9 cellular contexts compared by ENCODE assay signal in the genomic region with DNA sequence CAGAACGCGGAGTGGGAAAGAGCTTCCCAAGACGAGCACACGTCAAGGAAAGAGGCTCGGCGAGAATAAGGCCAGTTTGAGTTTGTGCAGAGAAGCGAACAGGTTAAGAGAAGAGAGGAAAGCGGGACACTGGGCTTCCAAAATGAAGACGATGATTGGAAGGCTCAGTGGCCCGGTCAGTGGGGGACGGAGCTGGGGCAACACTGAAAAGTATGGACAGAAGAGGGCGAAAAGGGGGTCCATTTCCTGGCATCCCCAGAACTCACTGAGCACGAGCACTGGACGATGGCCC. TPM values are rescaled to one million over a fixed set of nuclear protein-coding genes. Genes with fewer than 3 reads are reported as not detected.
A peak's percentile ranks its signal among the peaks of the same experiment; 100 is the strongest.
DNase-seq lines count a peak whose midpoint lies in the region; ATAC-seq and TF ChIP-seq lines count a peak whose summit lies in the region.
"Had no signal": no experiment of that assay in that cellular context is flagged by ENCODE, and none has a peak within 500 bp of the region (broad histone marks: within the 10 kb centered on the region; RNA-seq: fewer than 3 reads in every experiment).

No MANE protein-coding gene starts in this region.

- no peaks in the 10 kb centered on the region for H3K27me3 ChIP-seq in DND-41 (ENCODE audit: insufficient read depth, low read length, poor library complexity)
- no peaks in the 10 kb centered on the region for H3K27me3 ChIP-seq in Karpas-422 (ENCODE audit: low read length)
- no peaks in the 10 kb centered on the region for H3K27me3 ChIP-seq in muscle layer of colon (ENCODE audit: control insufficient read depth in 1 of 2, insufficient read depth in 2 of 2, low read length in 2 of 2)

- no peak for TF ChIP-seq CTCF in DND-41 (IDR thresholded peaks at IDR 0.05; ENCODE audit: borderline replicate concordance, extremely low read depth, low read length, poor library complexity, severe bottlenecking)
- TF ChIP-seq CTCF in chondrocyte (IDR thresholded peaks at IDR 0.05) = peak; percentile 48

- no peaks in the 10 kb centered on the region for H3K9me3 Mint-ChIP-seq in chondrocyte (ENCODE audit: low read depth)

- H3K27ac Mint-ChIP-seq in chondrocyte (ENCODE audit: unreplicated experiment) = peak overlapping the region; percentile 94

- peak overlapping the region; percentile 67 for H3K9ac ChIP-seq in DND-41 (ENCODE audit: low read depth, low read length)
- peak overlapping the region; percentile 91 for H3K9ac ChIP-seq in Karpas-422 (ENCODE audit: low read length)
- peak overlapping the region; percentile 80 for H3K9ac ChIP-seq in muscle layer of colon (ENCODE audit: low read length)

- ATAC-seq in DND-41 (ENCODE audit: insufficient read depth, low read depth) (peak; percentile 11), GM21367 (IDR thresholded peaks at IDR 0.05; ENCODE audit: unreplicated experiment) (no peak), HG03521 (IDR thresholded peaks at IDR 0.05; ENCODE audit: unreplicated experiment) (no peak)

- H3K4me2 ChIP-seq in DND-41 (ENCODE audit: insufficient read depth, low read length) (peak overlapping the region; percentile 74), Karpas-422 (ENCODE audit: low read depth, low read length, poor library complexity, severe bottlenecking) (peak overlapping the region; percentile 81)

- peak overlapping the region; percentile 67 for H2AFZ ChIP-seq in DND-41 (ENCODE audit: low read depth, low read length)
- peak overlapping the region; percentile 17; the same call in 1 of the 2 replicates for H2AFZ ChIP-seq in Karpas-422 (ENCODE audit: low read length)

- H3K9me3 ChIP-seq in DND-41 (ENCODE audit: insufficient read depth, low read length, severe bottlenecking) = no peaks in the 10 kb centered on the region
- no peaks in the 10 kb centered on the region for H3K9me3 ChIP-seq in Karpas-422 (ENCODE audit: low read length)
- no peaks in the 10 kb centered on the region for H3K9me3 ChIP-seq in muscle layer of colon (ENCODE audit: low read length)

- H3K79me2 ChIP-seq in DND-41 (ENCODE audit: insufficient read depth, low read length) = peaks cover 51% of the 10 kb centered on the region
- peaks cover 44% of the 10 kb centered on the region for H3K79me2 ChIP-seq in Karpas-422 (ENCODE audit: low read length)

- H3K4me3 Mint-ChIP-seq in chondrocyte (ENCODE audit: unreplicated experiment) = peak overlapping the region; percentile 99

- DNase-seq in DND-41 (no peak), Karpas-422 (no peak), chondrocyte (ENCODE audit: low spot score) (no peak), UCSD-AML1 (lab: John Stamatoyannopoulos, UW; ENCODE audit: unreplicated experiment) (no peak), AG08395 (ENCODE audit: low spot score) (no peak)

- H3K36me3 ChIP-seq in DND-41 (ENCODE audit: insufficient read depth, low read length) (peaks cover 38% of the 10 kb centered on the region), Karpas-422 (ENCODE audit: insufficient read depth, low read length) (peaks cover 38% of the 10 kb centered on the region), muscle layer of colon (ENCODE audit: insufficient read depth, low read length) (peaks cover 20% of the 10 kb centered on the region)

- no peaks in the 10 kb centered on the region for H3K9me2 ChIP-seq in Karpas-422 (replicated peaks; ENCODE audit: insufficient read depth, low read length)

- peaks cover 32% of the 10 kb centered on the region for H3K4me1 ChIP-seq in DND-41 (ENCODE audit: insufficient read depth, low read length)
- H3K4me1 ChIP-seq in Karpas-422 (ENCODE audit: low read length) = peaks cover 20% of the 10 kb centered on the region
- H3K4me1 ChIP-seq in muscle layer of colon (ENCODE audit: insufficient read depth, low read length) = peaks cover 7% of the 10 kb centered on the region

- H3K4me3 ChIP-seq in DND-41 (ENCODE audit: low read depth in 1 of 2, low read length in 2 of 2) (peak overlapping the region; percentile 69 to 88), Karpas-422 (ENCODE audit: low read length) (peak overlapping the region; percentile 93), muscle layer of colon (ENCODE audit: low read depth in 1 of 2, low read length in 2 of 2) (peak overlapping the region; percentile 81 to 98)

- no peaks in the 10 kb centered on the region for H3K27me3 Mint-ChIP-seq in chondrocyte (ENCODE audit: low read depth)

- H4K20me1 ChIP-seq in DND-41 (ENCODE audit: insufficient read depth, low read length) (peaks cover 28% of the 10 kb centered on the region; the same call in 1 of the 2 replicates), Karpas-422 (ENCODE audit: insufficient read depth, low read depth, low read length) (peaks cover 17% of the 10 kb centered on the region; the same call in 1 of the 2 replicates)

- H3K36me3 Mint-ChIP-seq in chondrocyte (ENCODE audit: low read depth) = peaks cover 7% of the 10 kb centered on the region

- peaks cover 27% of the 10 kb centered on the region for H3K4me1 Mint-ChIP-seq in chondrocyte (ENCODE audit: low read depth)

- H3K27ac ChIP-seq in DND-41 (ENCODE audit: low read length) = peak overlapping the region; percentile 79
- peak overlapping the region; percentile 69 for H3K27ac ChIP-seq in Karpas-422 (ENCODE audit: low read length)
- peak overlapping the region; percentile 92 for H3K27ac ChIP-seq in muscle layer of colon (ENCODE audit: low read depth, low read length)

RNA-seq across cellular contexts. Expression of a gene that starts 0.3 kb away (rescaled TPM):
- total RNA-seq in Karpas-422 (2014; rRNA removed; shearing (Covaris generic); ENCODE audit: low replicate concordance) = 325 and 443 TPM in 2 replicates
- total RNA-seq in chondrocyte = 159 to 204 TPM (median 161 TPM) in 3 replicates

RNA-seq across cellular contexts. Expression of a gene that starts 0.5 kb away (rescaled TPM):
- 4.5 TPM in 1 of 2 replicates, not detected in the other for total RNA-seq in Karpas-422 (2014; rRNA removed; shearing (Covaris generic); ENCODE audit: low replicate concordance)
- not detected in 3 replicates for total RNA-seq in chondrocyte
- total RNA-seq: LHCN-M2 had no signal

RNA-seq across cellular contexts. Expression of a gene that starts 31.2 kb away (rescaled TPM):
- not detected in 2 replicates for total RNA-seq in Karpas-422 (2014; rRNA removed; shearing (Covaris generic); ENCODE audit: low replicate concordance)
- not detected in 3 replicates for total RNA-seq in chondrocyte
- total RNA-seq: LHCN-M2 had no signal

RNA-seq across cellular contexts. Expression of a gene that starts 38.7 kb away (rescaled TPM):
- not detected in 2 replicates for total RNA-seq in Karpas-422 (2014; rRNA removed; shearing (Covaris generic); ENCODE audit: low replicate concordance)
- not detected in 3 replicates for total RNA-seq in chondrocyte
- total RNA-seq: LHCN-M2 had no signal

RNA-seq across cellular contexts. Expression of a gene that starts 42.4 kb away (rescaled TPM):
- 17.7 and 39.1 TPM in 2 replicates for total RNA-seq in Karpas-422 (2014; rRNA removed; shearing (Covaris generic); ENCODE audit: low replicate concordance)
- 68.1 to 76.9 TPM (median 71.4 TPM) in 3 replicates for total RNA-seq in chondrocyte
